ENCODE assay signal across 1 cellular context in the genomic region with DNA sequence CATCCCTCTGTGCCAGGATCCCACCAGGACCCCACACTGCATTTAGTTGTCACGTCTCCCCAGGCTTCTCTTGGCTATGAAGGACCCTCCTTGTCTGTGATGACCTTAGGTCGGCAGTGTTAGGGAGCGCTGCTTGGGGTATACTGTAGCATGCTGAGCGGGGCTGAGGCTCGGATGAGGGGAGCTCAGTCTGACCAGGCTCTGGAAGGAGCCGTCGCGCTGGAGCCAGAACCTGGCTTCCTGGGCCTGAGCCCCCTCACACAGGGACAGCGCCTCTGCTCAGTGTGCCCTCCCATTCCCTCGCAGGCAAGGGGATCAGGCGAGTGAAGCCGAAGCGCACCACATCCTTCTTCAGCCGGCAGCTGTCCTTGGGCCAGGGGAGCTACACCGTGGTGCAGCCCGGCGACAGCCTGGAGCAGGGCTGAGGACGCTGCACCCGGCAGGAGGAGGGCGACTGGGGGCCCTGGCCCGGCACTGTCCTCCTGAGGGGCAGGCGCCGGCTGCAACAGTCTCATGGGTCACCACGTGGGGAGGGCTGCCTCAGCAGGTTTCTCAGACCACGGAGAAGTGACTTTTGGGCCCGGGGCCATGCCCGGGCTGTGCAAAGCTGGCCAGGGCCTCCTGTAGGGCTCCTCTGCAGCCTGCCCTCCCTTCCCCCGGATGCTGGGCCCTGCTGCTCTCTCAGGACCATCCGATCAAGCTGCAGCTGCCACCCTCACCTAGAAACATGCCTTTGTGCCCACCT.
TF ChIP-seq lines count a peak whose summit lies in the region.

No MANE protein-coding gene starts in this region.

TF ChIP-seq in WTC11, 78 proteins besides CTCF, POLR2A, EP300 and RAD21 (continued from another document):
- TF ChIP-seq, protein P1, sequence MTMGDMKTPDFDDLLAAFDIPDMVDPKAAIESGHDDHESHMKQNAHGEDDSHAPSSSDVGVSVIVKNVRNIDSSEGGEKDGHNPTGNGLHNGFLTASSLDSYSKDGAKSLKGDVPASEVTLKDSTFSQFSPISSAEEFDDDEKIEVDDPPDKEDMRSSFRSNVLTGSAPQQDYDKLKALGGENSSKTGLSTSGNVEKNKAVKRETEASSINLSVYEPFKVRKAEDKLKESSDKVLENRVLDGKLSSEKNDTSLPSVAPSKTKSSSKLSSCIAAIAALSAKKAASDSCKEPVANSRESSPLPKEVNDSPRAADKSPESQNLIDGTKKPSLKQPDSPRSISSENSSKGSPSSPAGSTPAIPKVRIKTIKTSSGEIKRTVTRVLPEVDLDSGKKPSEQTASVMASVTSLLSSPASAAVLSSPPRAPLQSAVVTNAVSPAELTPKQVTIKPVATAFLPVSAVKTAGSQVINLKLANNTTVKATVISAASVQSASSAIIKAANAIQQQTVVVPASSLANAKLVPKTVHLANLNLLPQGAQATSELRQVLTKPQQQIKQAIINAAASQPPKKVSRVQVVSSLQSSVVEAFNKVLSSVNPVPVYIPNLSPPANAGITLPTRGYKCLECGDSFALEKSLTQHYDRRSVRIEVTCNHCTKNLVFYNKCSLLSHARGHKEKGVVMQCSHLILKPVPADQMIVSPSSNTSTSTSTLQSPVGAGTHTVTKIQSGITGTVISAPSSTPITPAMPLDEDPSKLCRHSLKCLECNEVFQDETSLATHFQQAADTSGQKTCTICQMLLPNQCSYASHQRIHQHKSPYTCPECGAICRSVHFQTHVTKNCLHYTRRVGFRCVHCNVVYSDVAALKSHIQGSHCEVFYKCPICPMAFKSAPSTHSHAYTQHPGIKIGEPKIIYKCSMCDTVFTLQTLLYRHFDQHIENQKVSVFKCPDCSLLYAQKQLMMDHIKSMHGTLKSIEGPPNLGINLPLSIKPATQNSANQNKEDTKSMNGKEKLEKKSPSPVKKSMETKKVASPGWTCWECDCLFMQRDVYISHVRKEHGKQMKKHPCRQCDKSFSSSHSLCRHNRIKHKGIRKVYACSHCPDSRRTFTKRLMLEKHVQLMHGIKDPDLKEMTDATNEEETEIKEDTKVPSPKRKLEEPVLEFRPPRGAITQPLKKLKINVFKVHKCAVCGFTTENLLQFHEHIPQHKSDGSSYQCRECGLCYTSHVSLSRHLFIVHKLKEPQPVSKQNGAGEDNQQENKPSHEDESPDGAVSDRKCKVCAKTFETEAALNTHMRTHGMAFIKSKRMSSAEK (CRISPR knock-in tag; IDR thresholded peaks at IDR 0.05; ENCODE audit: borderline replicate concordance) = no peak
- TF ChIP-seq ZNF263 (CRISPR knock-in tag; IDR thresholded peaks at IDR 0.05; ENCODE audit: low read depth) (no peak), CBFB (CRISPR knock-in tag; IDR thresholded peaks at IDR 0.05; ENCODE audit: low read depth) (no peak), RORB (CRISPR knock-in tag; IDR thresholded peaks at IDR 0.05) (no peak)
